In genomic region chr6:79750806-79751205, GRCh38 we compare ENCODE assay signal across 17 cellular contexts.
DNase-seq lines count a peak whose midpoint lies in the region; ATAC-seq and TF ChIP-seq lines count a peak whose summit lies in the region.
"Had no signal": no experiment of that assay in that cellular context is flagged by ENCODE, and none has a peak within 500 bp of the region (broad histone marks: within the 10 kb centered on the region; RNA-seq: fewer than 3 reads in every experiment).

No MANE protein-coding gene starts in this region.

- peak; percentile 85 for DNase-seq in DMS79 treated with DMSO at 0.1 percent for 48 hours (lab: John Stamatoyannopoulos, UW)
- DNase-seq in NCI-H146 treated with DMSO at 0.1 percent for 48 hours (lab: John Stamatoyannopoulos, UW; ENCODE audit: unreplicated experiment): peak; percentile 76
- DNase-seq in SK-N-MC (ENCODE audit: low read depth, low spot score): peak; percentile 45
- peak; percentile 36 for DNase-seq in iPS-NIHi11 (ENCODE audit: low spot score)
- no peak for DNase-seq in left ventricle myocardium inferior
- no peak for DNase-seq in NK-92 treated with Interleukin-12 subunit alpha and Interleukin-12 subunit beta, amount 100 ng/mL, for 24 hours (lab: John Stamatoyannopoulos, UW)
- DNase-seq in NCI-H1436 treated with DMSO at 0.1 percent for 48 hours (lab: John Stamatoyannopoulos, UW): no peak
- DNase-seq: activated CD4-positive, alpha-beta T cell treated with anti-CD3 and anti-CD28 coated beads for 48 hours; activated naive CD4-positive, alpha-beta T cell treated with anti-CD3 and anti-CD28 coated beads, Interleukin-2, amount 50 U/mL, for 16 hours; effector CD8-positive, alpha-beta T cell; HFFc6; IMR-90; naive B cell; SHP77; stimulated activated CD4-positive, alpha-beta T cell treated with anti-CD3 and anti-CD28 coated beads, Interleukin-15, amount 100 ng/mL, for 24 hours; T-helper 9 cell had no signal

- no peak for TF ChIP-seq CTCF in left ventricle myocardium inferior (IDR thresholded peaks at IDR 0.05; ENCODE audit: borderline replicate concordance)

- no peaks in the 10 kb centered on the region for H3K27me3 ChIP-seq in left ventricle myocardium inferior (ENCODE audit: low read depth)

- H3K27ac ChIP-seq in SK-N-MC: peak overlapping the region; percentile 33
- H3K27ac ChIP-seq in left ventricle myocardium inferior (replicated peaks): no peak overlapping the region

- no peaks in the 10 kb centered on the region for H3K36me3 ChIP-seq in SK-N-MC (ENCODE audit: insufficient read depth, low read length)
- H3K36me3 ChIP-seq in left ventricle myocardium inferior: no peaks in the 10 kb centered on the region

- H3K4me1 ChIP-seq in left ventricle myocardium inferior: no peaks in the 10 kb centered on the region

- H3K9ac ChIP-seq in SK-N-MC (ENCODE audit: insufficient read length): peak overlapping the region; percentile 41

- intact Hi-C loops in left ventricle myocardium inferior (cut with micrococcal nuclease): no loop called here

- H3K9me3 ChIP-seq in SK-N-MC (ENCODE audit: low read depth, low read length) (no peaks in the 10 kb centered on the region), left ventricle myocardium inferior (replicated peaks) (peaks cover under 1% of the 10 kb centered on the region)

- H3K4me3 ChIP-seq in SK-N-MC (peak overlapping the region; percentile 66), left ventricle myocardium inferior (no peak overlapping the region)

- no peak for ATAC-seq in HG02763 (IDR thresholded peaks at IDR 0.05; ENCODE audit: unreplicated experiment)

Comparison
In these comparisons a context has a peak if more than half of its experiments do, and no peak if none do; other contexts are left out.
1. DNase-seq: peak in DMS79 treated with DMSO at 0.1 percent for 48 hours (single experiment), NCI-H146 treated with DMSO at 0.1 percent for 48 hours (single experiment), SK-N-MC (single experiment) and iPS-NIHi11 (single experiment); none in left ventricle myocardium inferior (single experiment), NK-92 treated with Interleukin-12 subunit alpha and Interleukin-12 subunit beta, amount 100 ng/mL, for 24 hours (single experiment) and NCI-H1436 treated with DMSO at 0.1 percent for 48 hours (single experiment).